1 cellular context compared by ENCODE assay signal in the genomic region with DNA sequence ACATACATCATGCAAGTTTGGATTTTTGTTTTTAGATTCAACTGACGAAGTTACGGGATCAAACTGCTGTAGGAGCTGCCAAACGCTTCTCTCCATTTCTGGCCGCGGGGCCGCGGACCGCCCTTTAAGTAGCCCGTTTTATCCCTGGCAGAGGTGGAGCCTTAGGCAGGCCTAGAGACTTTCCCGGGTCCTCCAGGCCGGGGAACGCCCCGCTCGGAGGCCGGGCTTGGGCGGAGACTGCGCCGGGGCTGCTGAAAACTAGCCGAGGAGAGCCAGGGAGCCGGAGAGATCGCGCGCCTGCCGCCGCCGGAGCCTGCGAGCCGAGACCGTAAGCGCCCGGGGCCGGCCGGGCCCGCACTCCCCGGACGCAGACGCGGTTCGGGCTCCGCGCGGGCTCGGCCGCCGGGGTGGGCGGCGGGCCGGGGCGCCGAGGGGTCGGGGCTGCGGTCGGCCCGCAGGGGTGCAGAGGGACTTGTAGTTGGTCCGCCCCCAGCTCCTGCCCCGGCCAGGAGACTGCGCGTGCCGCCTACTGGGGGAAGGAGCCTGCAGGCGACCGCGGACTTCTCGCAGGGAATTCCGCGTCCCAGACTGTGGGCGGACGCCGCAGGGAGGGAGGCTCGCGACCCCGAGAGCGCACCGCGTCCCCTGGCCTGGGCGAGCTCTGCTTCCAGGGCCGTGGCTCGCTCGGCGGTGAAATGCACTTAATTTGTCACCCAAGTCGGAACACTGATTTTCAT.
TF ChIP-seq lines count a peak whose summit lies in the region.

Gene EPHX1, plus strand, starts transcription at position 283 of the 737 bp plus-strand sequence. CDS start 18,606 bp downstream, outside the sequence.

TF ChIP-seq in HepG2, 621 proteins besides CTCF, POLR2A, EP300 and RAD21 (continued from another document and continues in another):
- TF ChIP-seq, protein P1, sequence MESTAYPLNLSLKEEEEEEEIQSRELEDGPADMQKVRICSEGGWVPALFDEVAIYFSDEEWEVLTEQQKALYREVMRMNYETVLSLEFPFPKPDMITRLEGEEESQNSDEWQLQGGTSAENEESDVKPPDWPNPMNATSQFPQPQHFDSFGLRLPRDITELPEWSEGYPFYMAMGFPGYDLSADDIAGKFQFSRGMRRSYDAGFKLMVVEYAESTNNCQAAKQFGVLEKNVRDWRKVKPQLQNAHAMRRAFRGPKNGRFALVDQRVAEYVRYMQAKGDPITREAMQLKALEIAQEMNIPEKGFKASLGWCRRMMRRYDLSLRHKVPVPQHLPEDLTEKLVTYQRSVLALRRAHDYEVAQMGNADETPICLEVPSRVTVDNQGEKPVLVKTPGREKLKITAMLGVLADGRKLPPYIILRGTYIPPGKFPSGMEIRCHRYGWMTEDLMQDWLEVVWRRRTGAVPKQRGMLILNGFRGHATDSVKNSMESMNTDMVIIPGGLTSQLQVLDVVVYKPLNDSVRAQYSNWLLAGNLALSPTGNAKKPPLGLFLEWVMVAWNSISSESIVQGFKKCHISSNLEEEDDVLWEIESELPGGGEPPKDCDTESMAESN (CRISPR knock-in tag; conservative IDR thresholded peaks at IDR 0.05): no peak
- TF ChIP-seq, protein P2, sequence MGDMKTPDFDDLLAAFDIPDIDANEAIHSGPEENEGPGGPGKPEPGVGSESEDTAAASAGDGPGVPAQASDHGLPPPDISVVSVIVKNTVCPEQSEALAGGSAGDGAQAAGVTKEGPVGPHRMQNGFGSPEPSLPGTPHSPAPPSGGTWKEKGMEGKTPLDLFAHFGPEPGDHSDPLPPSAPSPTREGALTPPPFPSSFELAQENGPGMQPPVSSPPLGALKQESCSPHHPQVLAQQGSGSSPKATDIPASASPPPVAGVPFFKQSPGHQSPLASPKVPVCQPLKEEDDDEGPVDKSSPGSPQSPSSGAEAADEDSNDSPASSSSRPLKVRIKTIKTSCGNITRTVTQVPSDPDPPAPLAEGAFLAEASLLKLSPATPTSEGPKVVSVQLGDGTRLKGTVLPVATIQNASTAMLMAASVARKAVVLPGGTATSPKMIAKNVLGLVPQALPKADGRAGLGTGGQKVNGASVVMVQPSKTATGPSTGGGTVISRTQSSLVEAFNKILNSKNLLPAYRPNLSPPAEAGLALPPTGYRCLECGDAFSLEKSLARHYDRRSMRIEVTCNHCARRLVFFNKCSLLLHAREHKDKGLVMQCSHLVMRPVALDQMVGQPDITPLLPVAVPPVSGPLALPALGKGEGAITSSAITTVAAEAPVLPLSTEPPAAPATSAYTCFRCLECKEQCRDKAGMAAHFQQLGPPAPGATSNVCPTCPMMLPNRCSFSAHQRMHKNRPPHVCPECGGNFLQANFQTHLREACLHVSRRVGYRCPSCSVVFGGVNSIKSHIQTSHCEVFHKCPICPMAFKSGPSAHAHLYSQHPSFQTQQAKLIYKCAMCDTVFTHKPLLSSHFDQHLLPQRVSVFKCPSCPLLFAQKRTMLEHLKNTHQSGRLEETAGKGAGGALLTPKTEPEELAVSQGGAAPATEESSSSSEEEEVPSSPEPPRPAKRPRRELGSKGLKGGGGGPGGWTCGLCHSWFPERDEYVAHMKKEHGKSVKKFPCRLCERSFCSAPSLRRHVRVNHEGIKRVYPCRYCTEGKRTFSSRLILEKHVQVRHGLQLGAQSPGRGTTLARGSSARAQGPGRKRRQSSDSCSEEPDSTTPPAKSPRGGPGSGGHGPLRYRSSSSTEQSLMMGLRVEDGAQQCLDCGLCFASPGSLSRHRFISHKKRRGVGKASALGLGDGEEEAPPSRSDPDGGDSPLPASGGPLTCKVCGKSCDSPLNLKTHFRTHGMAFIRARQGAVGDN (CRISPR knock-in tag; IDR thresholded peaks at IDR 0.05): peak; percentile 59
- TF ChIP-seq KDM1A (CRISPR knock-in tag; IDR thresholded peaks at IDR 0.05): no peak
- no peak for TF ChIP-seq MZF1 (CRISPR knock-in tag; IDR thresholded peaks at IDR 0.05; ENCODE audit: borderline replicate concordance)
- TF ChIP-seq KDM2A (CRISPR knock-in tag; IDR thresholded peaks at IDR 0.05; ENCODE audit: borderline replicate concordance, low read depth): 0 out of 2 replicates have a peak, but pooled peaks have one; percentile 23
- TF ChIP-seq TBX3 (IDR thresholded peaks at IDR 0.05; ENCODE audit: borderline replicate concordance): no peak
- 0 out of 2 replicates have a peak, but pooled peaks have one; percentile 11 for TF ChIP-seq ZNF564 (CRISPR knock-in tag; IDR thresholded peaks at IDR 0.05)
- no peak for TF ChIP-seq ZFP1 (CRISPR knock-in tag; IDR thresholded peaks at IDR 0.05)
- TF ChIP-seq GZF1 (CRISPR knock-in tag; IDR thresholded peaks at IDR 0.05): peak; percentile 62; the same call in 1 of the 2 replicates
- TF ChIP-seq HDAC1 (CRISPR knock-in tag; IDR thresholded peaks at IDR 0.05): peak; percentile 41; the same call in 1 of the 2 replicates
- peak; percentile 95 for TF ChIP-seq DRAP1 (CRISPR knock-in tag; IDR thresholded peaks at IDR 0.05)
- TF ChIP-seq RBFOX2 (IDR thresholded peaks at IDR 0.05; ENCODE audit: low read depth, low read length): peak; percentile 85
- TF ChIP-seq ARID3A (IDR thresholded peaks at IDR 0.05; ENCODE audit: low read depth, low read length): no peak
- TF ChIP-seq ZNF343 (CRISPR knock-in tag; IDR thresholded peaks at IDR 0.05): 0 out of 2 replicates have a peak, but pooled peaks have one; percentile 28
- no peak for TF ChIP-seq AGO2 (optimal IDR thresholded peaks at IDR 0.05; ENCODE audit: low read depth, low read length)
- 0 out of 2 replicates have a peak, but pooled peaks have one; percentile 10 for TF ChIP-seq RARA (CRISPR knock-in tag; IDR thresholded peaks at IDR 0.05)
- peak; percentile 48; the same call in 1 of the 2 replicates for TF ChIP-seq KLF12 (CRISPR knock-in tag; IDR thresholded peaks at IDR 0.05; ENCODE audit: borderline replicate concordance)
- 0 out of 2 replicates have a peak, but pooled peaks have one; percentile 32 for TF ChIP-seq TIGD3 (CRISPR knock-in tag; IDR thresholded peaks at IDR 0.05; ENCODE audit: borderline replicate concordance)
- TF ChIP-seq RFX1 (IDR thresholded peaks at IDR 0.05): no peak
- TF ChIP-seq, protein P3, sequence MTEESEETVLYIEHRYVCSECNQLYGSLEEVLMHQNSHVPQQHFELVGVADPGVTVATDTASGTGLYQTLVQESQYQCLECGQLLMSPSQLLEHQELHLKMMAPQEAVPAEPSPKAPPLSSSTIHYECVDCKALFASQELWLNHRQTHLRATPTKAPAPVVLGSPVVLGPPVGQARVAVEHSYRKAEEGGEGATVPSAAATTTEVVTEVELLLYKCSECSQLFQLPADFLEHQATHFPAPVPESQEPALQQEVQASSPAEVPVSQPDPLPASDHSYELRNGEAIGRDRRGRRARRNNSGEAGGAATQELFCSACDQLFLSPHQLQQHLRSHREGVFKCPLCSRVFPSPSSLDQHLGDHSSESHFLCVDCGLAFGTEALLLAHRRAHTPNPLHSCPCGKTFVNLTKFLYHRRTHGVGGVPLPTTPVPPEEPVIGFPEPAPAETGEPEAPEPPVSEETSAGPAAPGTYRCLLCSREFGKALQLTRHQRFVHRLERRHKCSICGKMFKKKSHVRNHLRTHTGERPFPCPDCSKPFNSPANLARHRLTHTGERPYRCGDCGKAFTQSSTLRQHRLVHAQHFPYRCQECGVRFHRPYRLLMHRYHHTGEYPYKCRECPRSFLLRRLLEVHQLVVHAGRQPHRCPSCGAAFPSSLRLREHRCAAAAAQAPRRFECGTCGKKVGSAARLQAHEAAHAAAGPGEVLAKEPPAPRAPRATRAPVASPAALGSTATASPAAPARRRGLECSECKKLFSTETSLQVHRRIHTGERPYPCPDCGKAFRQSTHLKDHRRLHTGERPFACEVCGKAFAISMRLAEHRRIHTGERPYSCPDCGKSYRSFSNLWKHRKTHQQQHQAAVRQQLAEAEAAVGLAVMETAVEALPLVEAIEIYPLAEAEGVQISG (CRISPR knock-in tag; IDR thresholded peaks at IDR 0.05): peak; percentile 40; the same call in 1 of the 2 replicates
- no peak for TF ChIP-seq ZFP36L1 (CRISPR knock-in tag; IDR thresholded peaks at IDR 0.05)
- peak; percentile 72; the same call in 1 of the 2 replicates for TF ChIP-seq ZFY (CRISPR knock-in tag; IDR thresholded peaks at IDR 0.05)
- peak; percentile 41; the same call in 1 of the 2 replicates for TF ChIP-seq SP4 (CRISPR knock-in tag; IDR thresholded peaks at IDR 0.05)
- TF ChIP-seq, protein P4, sequence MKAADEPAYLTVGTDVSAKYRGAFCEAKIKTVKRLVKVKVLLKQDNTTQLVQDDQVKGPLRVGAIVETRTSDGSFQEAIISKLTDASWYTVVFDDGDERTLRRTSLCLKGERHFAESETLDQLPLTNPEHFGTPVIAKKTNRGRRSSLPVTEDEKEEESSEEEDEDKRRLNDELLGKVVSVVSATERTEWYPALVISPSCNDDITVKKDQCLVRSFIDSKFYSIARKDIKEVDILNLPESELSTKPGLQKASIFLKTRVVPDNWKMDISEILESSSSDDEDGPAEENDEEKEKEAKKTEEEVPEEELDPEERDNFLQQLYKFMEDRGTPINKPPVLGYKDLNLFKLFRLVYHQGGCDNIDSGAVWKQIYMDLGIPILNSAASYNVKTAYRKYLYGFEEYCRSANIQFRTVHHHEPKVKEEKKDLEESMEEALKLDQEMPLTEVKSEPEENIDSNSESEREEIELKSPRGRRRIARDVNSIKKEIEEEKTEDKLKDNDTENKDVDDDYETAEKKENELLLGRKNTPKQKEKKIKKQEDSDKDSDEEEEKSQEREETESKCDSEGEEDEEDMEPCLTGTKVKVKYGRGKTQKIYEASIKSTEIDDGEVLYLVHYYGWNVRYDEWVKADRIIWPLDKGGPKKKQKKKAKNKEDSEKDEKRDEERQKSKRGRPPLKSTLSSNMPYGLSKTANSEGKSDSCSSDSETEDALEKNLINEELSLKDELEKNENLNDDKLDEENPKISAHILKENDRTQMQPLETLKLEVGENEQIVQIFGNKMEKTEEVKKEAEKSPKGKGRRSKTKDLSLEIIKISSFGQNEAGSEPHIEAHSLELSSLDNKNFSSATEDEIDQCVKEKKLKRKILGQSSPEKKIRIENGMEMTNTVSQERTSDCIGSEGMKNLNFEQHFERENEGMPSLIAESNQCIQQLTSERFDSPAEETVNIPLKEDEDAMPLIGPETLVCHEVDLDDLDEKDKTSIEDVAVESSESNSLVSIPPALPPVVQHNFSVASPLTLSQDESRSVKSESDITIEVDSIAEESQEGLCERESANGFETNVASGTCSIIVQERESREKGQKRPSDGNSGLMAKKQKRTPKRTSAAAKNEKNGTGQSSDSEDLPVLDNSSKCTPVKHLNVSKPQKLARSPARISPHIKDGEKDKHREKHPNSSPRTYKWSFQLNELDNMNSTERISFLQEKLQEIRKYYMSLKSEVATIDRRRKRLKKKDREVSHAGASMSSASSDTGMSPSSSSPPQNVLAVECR (CRISPR knock-in tag; IDR thresholded peaks at IDR 0.05; ENCODE audit: borderline replicate concordance): peak; percentile 52; the same call in 1 of the 2 replicates
- peak; percentile 53; the same call in 1 of the 2 replicates for TF ChIP-seq GABPB1 (CRISPR knock-in tag; IDR thresholded peaks at IDR 0.05)
- TF ChIP-seq ZNF441 (CRISPR knock-in tag; IDR thresholded peaks at IDR 0.05; ENCODE audit: borderline replicate concordance): peak; percentile 34; the same call in 1 of the 2 replicates
- TF ChIP-seq ZSCAN25 (CRISPR knock-in tag; IDR thresholded peaks at IDR 0.05): peak; percentile 41; the same call in 1 of the 2 replicates
- peak; percentile 50; the same call in 1 of the 2 replicates for TF ChIP-seq HOXA5 (CRISPR knock-in tag; IDR thresholded peaks at IDR 0.05)
- TF ChIP-seq ZNF367 (CRISPR knock-in tag; IDR thresholded peaks at IDR 0.05; ENCODE audit: borderline replicate concordance): 0 out of 2 replicates have a peak, but pooled peaks have one; percentile 27
- TF ChIP-seq NFATC3 (CRISPR knock-in tag; IDR thresholded peaks at IDR 0.05): 0 out of 2 replicates have a peak, but pooled peaks have one; percentile 39
- no peak for TF ChIP-seq ZNF431 (CRISPR knock-in tag; IDR thresholded peaks at IDR 0.05; ENCODE audit: borderline replicate concordance, low read depth)
- TF ChIP-seq RORA (CRISPR knock-in tag; IDR thresholded peaks at IDR 0.05): no peak
- TF ChIP-seq ZNF768 (CRISPR knock-in tag; IDR thresholded peaks at IDR 0.05): peak; percentile 22; the same call in 1 of the 2 replicates
- TF ChIP-seq, protein P5, sequence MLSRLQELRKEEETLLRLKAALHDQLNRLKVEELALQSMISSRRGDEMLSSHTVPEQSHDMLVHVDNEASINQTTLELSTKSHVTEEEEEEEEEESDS (CRISPR knock-in tag; IDR thresholded peaks at IDR 0.05; ENCODE audit: borderline replicate concordance): no peak
- peak; percentile 29 for TF ChIP-seq STAG1 (CRISPR knock-in tag; IDR thresholded peaks at IDR 0.05)
- 0 out of 2 replicates have a peak, but pooled peaks have one; percentile 59 for TF ChIP-seq ZNF704 (CRISPR knock-in tag; IDR thresholded peaks at IDR 0.05; ENCODE audit: borderline replicate concordance)
